10 cellular contexts compared by ENCODE assay signal in genomic region chr12:122473543-122474323, GRCh38. TPM values are rescaled to one million over a fixed set of nuclear protein-coding genes. Genes with fewer than 3 reads are reported as not detected.
DNase-seq lines count a peak whose midpoint lies in the region; ATAC-seq and TF ChIP-seq lines count a peak whose summit lies in the region.
"Had no signal": no experiment of that assay in that cellular context is flagged by ENCODE, and none has a peak within 500 bp of the region (broad histone marks: within the 10 kb centered on the region; RNA-seq: fewer than 3 reads in every experiment).

No MANE protein-coding gene starts in this region.

- ATAC-seq in activated CD8-positive, alpha-beta memory T cell treated with anti-CD3 and anti-CD28 coated beads, Interleukin-2, amount 10 ng/mL, durations not matched to agents 7 days and 5 days, result no peak

- peak overlapping the region in 1 of 5 donors; percentile 14 for H3K27ac ChIP-seq in stomach
- H3K27ac ChIP-seq: cardiac muscle cell had no signal

- no peak overlapping the region for H3K4me3 Mint-ChIP-seq in activated CD8-positive, alpha-beta memory T cell treated with anti-CD3 and anti-CD28 coated beads, Interleukin-2, amount 10 ng/mL, durations not matched to agents 7 days and 5 days
- H3K4me3 Mint-ChIP-seq: IgD-negative memory B cell had no signal

- DNase-seq in activated T-cell treated with anti-CD3 and anti-CD28 coated beads for 48 hours (ENCODE audit: low read depth), result peak; percentile 54
- no peak for DNase-seq in activated T-cell treated with anti-CD3 and anti-CD28 coated beads for 4 hours
- DNase-seq in activated CD8-positive, alpha-beta memory T cell treated with anti-CD3 and anti-CD28 coated beads, Interleukin-2, amount 10 ng/mL, durations not matched to agents 7 days and 5 days, result peak; percentile 42
- peak; percentile 59 for DNase-seq in iris pigment epithelial cell (ENCODE audit: low read depth)
- peak; percentile 23 for DNase-seq in stomach
- DNase-seq in GDM1 (lab: John Stamatoyannopoulos, UW), result no peak
- no peak for DNase-seq in HT-29 (ENCODE audit: low spot score)
- no peak for DNase-seq in posterior cingulate gyrus

- peaks cover 50% of the 10 kb centered on the region for H3K36me3 Mint-ChIP-seq in activated CD8-positive, alpha-beta memory T cell treated with anti-CD3 and anti-CD28 coated beads, Interleukin-2, amount 10 ng/mL, durations not matched to agents 7 days and 5 days

- peaks cover 49 to 67% (median 66%) of the 10 kb centered on the region in 4 donors for H3K36me3 ChIP-seq in stomach

- CTCF ChIA-PET in activated CD8-positive, alpha-beta memory T cell treated with anti-CD3 and anti-CD28 coated beads, Interleukin-2, amount 10 ng/mL, durations not matched to agents 7 days and 5 days (lab: Charles Lee), result interaction anchor here (0.9 to 8.4 kb wide), 12 partner anchors 9 to 320 kb away, joined by 3 to 177 read pairs (median 4); partner anchors contain the start of genes CLIP1 and ZCCHC8

- H3K4me1 ChIP-seq in stomach, result peaks cover 5 to 13% (median 9%) of the 10 kb centered on the region in 4 donors

- H3K27me3 ChIP-seq in stomach, result no peaks in the 10 kb centered on the region
- H3K27me3 ChIP-seq: cardiac muscle cell had no signal

- intact Hi-C loops in stomach (cut with DNase I; ENCODE audit: low total_unique reads) (loop anchor here (5.0 kb wide), 1 partner anchor 76 kb away; no protein-coding TSS in a partner anchor), posterior cingulate gyrus (cut with DNase I) (no loop called here)

- TF ChIP-seq CTCF in stomach (IDR thresholded peaks at IDR 0.05), result no peak

- WGBS in stomach, 5 donors, result 73 to 81% (median 77%) methylated on average over 19 of the region's 19 CpGs

- TF ChIP-seq POLR2A in stomach (IDR thresholded peaks at IDR 0.05), result no peak

- H3K4me1 Mint-ChIP-seq in activated CD8-positive, alpha-beta memory T cell treated with anti-CD3 and anti-CD28 coated beads, Interleukin-2, amount 10 ng/mL, durations not matched to agents 7 days and 5 days, result peaks cover 25% of the 10 kb centered on the region

- no peaks in the 10 kb centered on the region for H3K9me3 ChIP-seq in stomach

- H3K4me3 ChIP-seq in stomach, result no peak overlapping the region
- H3K4me3 ChIP-seq: cardiac muscle cell had no signal

- H3K9me3 Mint-ChIP-seq in activated CD8-positive, alpha-beta memory T cell treated with anti-CD3 and anti-CD28 coated beads, Interleukin-2, amount 10 ng/mL, durations not matched to agents 7 days and 5 days (ENCODE audit: low read depth), result no peaks in the 10 kb centered on the region
- H3K9me3 Mint-ChIP-seq: IgD-negative memory B cell had no signal

- H3K27me3 Mint-ChIP-seq in activated CD8-positive, alpha-beta memory T cell treated with anti-CD3 and anti-CD28 coated beads, Interleukin-2, amount 10 ng/mL, durations not matched to agents 7 days and 5 days, result no peaks in the 10 kb centered on the region
- H3K27me3 Mint-ChIP-seq: IgD-negative memory B cell had no signal

- H3K27ac Mint-ChIP-seq in activated CD8-positive, alpha-beta memory T cell treated with anti-CD3 and anti-CD28 coated beads, Interleukin-2, amount 10 ng/mL, durations not matched to agents 7 days and 5 days, result no peak overlapping the region

- TF ChIP-seq EP300 in stomach (IDR thresholded peaks at IDR 0.05), result no peak

RNA-seq across cellular contexts. Expression of gene ZCCHC8, which starts 27.0 kb away (rescaled TPM):
- 10 to 100 TPM; 45.2 to 45.3 TPM for total RNA-seq in activated CD8-positive, alpha-beta memory T cell treated with anti-CD3 and anti-CD28 coated beads, Interleukin-2, amount 10 ng/mL, durations not matched to agents 7 days and 5 days
- total RNA-seq in stomach, result 100 to 1,000 TPM in 1 of 5 donors, 10 to 100 TPM in 4; 14.3 to 110 (median 21.9) TPM
- polyA plus RNA-seq in stomach, result 10 to 100 TPM in 1 of 3 donors, 1 to 10 TPM in 2; 7.8 to 22.4 (median 8.9) TPM
- total RNA-seq in HT-29 (2014; rRNA removed; shearing (Covaris generic)), result 12.8 and 15.7 TPM in 2 replicates

RNA-seq across cellular contexts. Expression of gene CLIP1, which starts 51.3 kb away (rescaled TPM):
- 10 to 100 TPM; 56.2 to 75.7 TPM for total RNA-seq in activated CD8-positive, alpha-beta memory T cell treated with anti-CD3 and anti-CD28 coated beads, Interleukin-2, amount 10 ng/mL, durations not matched to agents 7 days and 5 days
- total RNA-seq in stomach, result 100 to 1,000 TPM in 1 of 5 donors, 10 to 100 TPM in 4; 66.6 to 133 (median 87.5) TPM
- polyA plus RNA-seq in stomach, result 10 to 100 TPM; 16.0 to 16.7 (median 16.2) TPM
- total RNA-seq in HT-29 (2014; rRNA removed; shearing (Covaris generic)), result 23.3 and 26.6 TPM in 2 replicates

RNA-seq across cellular contexts. Expression of gene RSRC2, which starts 53.0 kb away (rescaled TPM):
- 100 to 1,000 TPM; 102 to 113 TPM for total RNA-seq in activated CD8-positive, alpha-beta memory T cell treated with anti-CD3 and anti-CD28 coated beads, Interleukin-2, amount 10 ng/mL, durations not matched to agents 7 days and 5 days
- 100 to 1,000 TPM in 3 of 5 donors, 10 to 100 TPM in 2; 28.0 to 234 (median 135) TPM for total RNA-seq in stomach
- polyA plus RNA-seq in stomach, result 10 to 100 TPM; 31.4 to 41.2 (median 36.0) TPM
- total RNA-seq in HT-29 (2014; rRNA removed; shearing (Covaris generic)), result 42.1 and 48.0 TPM in 2 replicates

RNA-seq across cellular contexts. Expression of gene KNTC1, which starts 53.3 kb away (rescaled TPM):
- total RNA-seq in activated CD8-positive, alpha-beta memory T cell treated with anti-CD3 and anti-CD28 coated beads, Interleukin-2, amount 10 ng/mL, durations not matched to agents 7 days and 5 days, result 100 to 1,000 TPM; 129 to 200 TPM
- 10 to 100 TPM in 4 of 5 donors, 1 to 10 TPM in 1; 6.1 to 47.0 (median 24.2) TPM for total RNA-seq in stomach
- polyA plus RNA-seq in stomach, result 10 to 100 TPM in 1 of 3 donors, 1 to 10 TPM in 2; 2.4 to 16.6 (median 3.0) TPM
- 26.7 and 38.8 TPM in 2 replicates for total RNA-seq in HT-29 (2014; rRNA removed; shearing (Covaris generic))

Comparison
In these comparisons a context has a peak if more than half of its experiments do, and no peak if none do; other contexts are left out.
1. DNase-seq: peak in activated T-cell treated with anti-CD3 and anti-CD28 coated beads for 48 hours (single experiment), activated CD8-positive, alpha-beta memory T cell treated with anti-CD3 and anti-CD28 coated beads, Interleukin-2, amount 10 ng/mL, durations not matched to agents 7 days and 5 days (single experiment), iris pigment epithelial cell (single experiment) and stomach (single experiment); none in activated T-cell treated with anti-CD3 and anti-CD28 coated beads for 4 hours (single experiment), GDM1 (single experiment), HT-29 (single experiment) and posterior cingulate gyrus (0 of 10).